In the genomic region with DNA sequence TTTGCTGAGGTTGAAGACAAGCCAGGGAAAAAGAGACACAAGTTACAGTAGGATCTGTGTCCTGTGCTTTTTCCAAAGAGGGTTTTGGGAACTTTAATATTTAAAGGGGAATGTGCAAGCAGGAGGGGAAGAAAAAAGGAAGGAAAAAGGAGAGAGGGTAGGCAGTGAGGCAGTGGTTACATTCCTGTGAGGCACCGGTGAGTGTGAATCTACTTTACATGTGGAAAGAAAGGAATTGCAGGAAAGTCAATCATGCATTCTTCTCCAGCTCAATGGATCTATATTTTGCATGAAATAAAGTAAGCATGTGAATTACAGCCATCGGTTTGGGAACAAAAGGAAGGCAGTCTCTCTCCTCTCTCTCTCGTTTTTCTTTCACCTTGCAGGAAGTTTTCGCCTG, we compare ENCODE assay signal across 21 cellular contexts. TPM values are rescaled to one million over a fixed set of nuclear protein-coding genes. Genes with fewer than 3 reads are reported as not detected.
A peak's percentile ranks its signal among the peaks of the same experiment; 100 is the strongest.
DNase-seq lines count a peak whose midpoint lies in the region; ATAC-seq, FAIRE-seq and TF ChIP-seq lines count a peak whose summit lies in the region.
"Had no signal": no experiment of that assay in that cellular context is flagged by ENCODE, and none has a peak within 500 bp of the region (broad histone marks: within the 10 kb centered on the region; RNA-seq: fewer than 3 reads in every experiment).

No MANE protein-coding gene starts in this region.

- WGBS in SK-N-SH (ENCODE audit: low lambda C conversion rate), result 47% methylated on average over 4 of the region's 4 CpGs
- 15% methylated on average over 4 of the region's 4 CpGs for WGBS in K562 (ENCODE audit: insufficient coverage, low coverage, missing lambda C conversion rate)

- FAIRE-seq in K562 (lab: Jason Lieb, UNC), result peak; percentile 42
- FAIRE-seq: GM12891, GM19239 had no signal

- no peak overlapping the region for H2AFZ ChIP-seq in SK-N-SH (ENCODE audit: low read depth)
- H2AFZ ChIP-seq in K562 (ENCODE audit: low read depth, low read length), result peak overlapping the region; percentile 50; the same call in 1 of the 2 replicates

- H3K36me3 Mint-ChIP-seq in nephron (ENCODE audit: low read depth), result no peaks in the 10 kb centered on the region
- no peaks in the 10 kb centered on the region for H3K36me3 Mint-ChIP-seq in stimulated activated naive B cell treated with anti-CD40 and anti-IgM and Interleukin-4, amounts not matched to agents 10 μg/mL and 1 μg/mL and 100 μg/mL, for 72 hours

- H3K4me2 ChIP-seq in SK-N-SH, result no peak overlapping the region
- H3K4me2 ChIP-seq in K562 (ENCODE audit: insufficient read depth, low read length), result no peak overlapping the region

- ATAC-seq in SK-N-SH treated with all-trans-retinoic acid at 6 μM for 48 hours (peak; percentile 28; the same call in 1 of the 3 replicates), K562 (no peak; the same call in 2 of the 3 replicates), GM21528 (IDR thresholded peaks at IDR 0.05; ENCODE audit: low FRiP score, unreplicated experiment) (no peak)
- ATAC-seq in stimulated activated naive B cell treated with anti-CD40 and anti-IgM and Interleukin-4, amounts not matched to agents 10 μg/mL and 1 μg/mL and 100 μg/mL, for 72 hours (replicated peaks), result no peak
- ATAC-seq: Right ventricle myocardium inferior had no signal

- POLR2A ChIA-PET in SK-N-SH (lab: Yijun Ruan, JAX), result no interaction called here
- POLR2A ChIA-PET in K562 (lab: Yijun Ruan, JAX), result interaction anchor here (0.7 to 2.2 kb wide), 3 partner anchors 12 to 146 kb away, joined by 4 to 11 read pairs (median 6); no protein-coding TSS in a partner anchor

- H3K27me3 ChIP-seq in SK-N-SH (ENCODE audit: insufficient read depth), result no peaks in the 10 kb centered on the region
- H3K27me3 ChIP-seq in K562 (ENCODE audit: control insufficient read depth in 2 of 2, insufficient read depth in 2 of 2, low read length in 2 of 2), result no peaks in the 10 kb centered on the region
- H3K27me3 ChIP-seq: Peyer's patch had no signal

- no TSS peak for BruUV-seq in K562 (replicated peaks; lab: Mats Ljungman, UMichigan)

- peak overlapping the region; percentile 75 to 92 (median 85) for H3K27ac Mint-ChIP-seq in nephron
- peak overlapping the region; percentile 22 for H3K27ac Mint-ChIP-seq in stimulated activated naive B cell treated with anti-CD40 and anti-IgM and Interleukin-4, amounts not matched to agents 10 μg/mL and 1 μg/mL and 100 μg/mL, for 72 hours
- H3K27ac Mint-ChIP-seq: B cell had no signal

- CTCF ChIA-PET in SK-N-SH (lab: Yijun Ruan, JAX) (interaction anchor here (1.1 kb wide), 1 partner anchor 9 kb away, joined by 3 read pairs; no protein-coding TSS in a partner anchor), K562 (lab: Yijun Ruan, JAX; ENCODE audit: low intra/inter-chr PET ratio) (no interaction called here)

- H3K79me2 ChIP-seq in SK-N-SH (ENCODE audit: insufficient read depth) (no peaks in the 10 kb centered on the region), K562 (ENCODE audit: control insufficient read depth, insufficient read depth, low read length) (no peaks in the 10 kb centered on the region)

- in situ Hi-C loops in K562 (cut with MboI), result no loop called here

- no peaks in the 10 kb centered on the region for H3K36me3 ChIP-seq in SK-N-SH (replicated peaks in 1 of 2; ENCODE audit: control insufficient read depth in 1 of 2, insufficient read depth in 2 of 2, low read length in 1 of 2)
- H3K36me3 ChIP-seq in K562 (ENCODE audit: control insufficient read depth, insufficient read depth, low read length), result no peaks in the 10 kb centered on the region
- H3K36me3 ChIP-seq: HAP-1, Peyer's patch had no signal

- H3K4me3 ChIP-seq in SK-N-SH (ENCODE audit: low read depth in 2 of 2, low read length in 1 of 2), result no peak overlapping the region
- H3K4me3 ChIP-seq in K562, result no peak overlapping the region
- H3K4me3 ChIP-seq: HAP-1, Peyer's patch had no signal

- H3K9me2 ChIP-seq in SK-N-SH, result no peaks in the 10 kb centered on the region

- H3F3A ChIP-seq in SK-N-SH (replicated peaks; ENCODE audit: insufficient read depth), result no peaks in the 10 kb centered on the region

- no peaks in the 10 kb centered on the region for H3K4me1 ChIP-seq in SK-N-SH (ENCODE audit: control insufficient read depth in 1 of 2, insufficient read depth in 2 of 2, low read depth in 1 of 2, low read length in 1 of 2)
- peaks cover 0 to 4% of the 10 kb centered on the region in 2 experiments; a peak in 4 of 5 replicates for H3K4me1 ChIP-seq in K562 (replicated peaks in 1 of 2; ENCODE audit: control insufficient read depth in 2 of 2, insufficient read depth in 2 of 2, low read length in 2 of 2)
- H3K4me1 ChIP-seq: Peyer's patch had no signal

- TF ChIP-seq POLR2A in K562 (conservative IDR thresholded peaks at IDR 0.05), result no peak

- no peaks in the 10 kb centered on the region for H3K9me1 ChIP-seq in K562 (ENCODE audit: control insufficient read depth, insufficient read depth, low read length)

- TF ChIP-seq CTCF in SK-N-SH (IDR thresholded peaks at IDR 0.05) (no peak), K562 (IDR thresholded peaks at IDR 0.05 in 2 of 3, conservative IDR thresholded peaks at IDR 0.05 in 1 of 3; ENCODE audit: insufficient read depth in 2 of 3, low read depth in 1 of 3, low read length in 3 of 3) (no peak), nephron (IDR thresholded peaks at IDR 0.05; ENCODE audit: unreplicated experiment in 3 of 3) (no peak)

- H3K9me3 ChIP-seq in SK-N-SH (peaks cover 11% of the 10 kb centered on the region; the same call in 1 of the 2 replicates), K562 (replicated peaks; ENCODE audit: control insufficient read depth, insufficient read depth, low read depth, low read length) (no peaks in the 10 kb centered on the region; the same call in 1 of the 2 replicates)
- H3K9me3 ChIP-seq: Peyer's patch had no signal

- H3K9ac ChIP-seq in SK-N-SH (no peak overlapping the region), K562 (ENCODE audit: insufficient read depth in 1 of 2, low read depth in 2 of 2, low read length in 2 of 2) (no peak overlapping the region)

- peaks cover 9% of the 10 kb centered on the region for H3K4me1 Mint-ChIP-seq in nephron
- no peaks in the 10 kb centered on the region for H3K4me1 Mint-ChIP-seq in stimulated activated naive B cell treated with anti-CD40 and anti-IgM and Interleukin-4, amounts not matched to agents 10 μg/mL and 1 μg/mL and 100 μg/mL, for 72 hours
- H3K4me1 Mint-ChIP-seq: B cell had no signal

- TF ChIP-seq RAD21 in SK-N-SH (IDR thresholded peaks at IDR 0.05; ENCODE audit: low read length), result no peak
- no peak for TF ChIP-seq RAD21 in K562 (CRISPR knock-in tag; conservative IDR thresholded peaks at IDR 0.05 in 1 of 2, IDR thresholded peaks at IDR 0.05 in 1 of 2)

- H3K27me3 Mint-ChIP-seq in nephron (ENCODE audit: low read depth), result peaks cover 4% of the 10 kb centered on the region
- no peaks in the 10 kb centered on the region for H3K27me3 Mint-ChIP-seq in stimulated activated naive B cell treated with anti-CD40 and anti-IgM and Interleukin-4, amounts not matched to agents 10 μg/mL and 1 μg/mL and 100 μg/mL, for 72 hours

- H3K9me3 Mint-ChIP-seq in nephron, result peaks cover 5% of the 10 kb centered on the region
- no peaks in the 10 kb centered on the region for H3K9me3 Mint-ChIP-seq in stimulated activated naive B cell treated with anti-CD40 and anti-IgM and Interleukin-4, amounts not matched to agents 10 μg/mL and 1 μg/mL and 100 μg/mL, for 72 hours

- H3K4me3 Mint-ChIP-seq in nephron, result no peak overlapping the region
- H3K4me3 Mint-ChIP-seq in stimulated activated naive B cell treated with anti-CD40 and anti-IgM and Interleukin-4, amounts not matched to agents 10 μg/mL and 1 μg/mL and 100 μg/mL, for 72 hours, result no peak overlapping the region
- H3K4me3 Mint-ChIP-seq: B cell had no signal

- intact Hi-C loops in K562 (cut with micrococcal nuclease), result no loop called here

- H4K20me1 ChIP-seq in SK-N-SH (ENCODE audit: insufficient read depth) (no peaks in the 10 kb centered on the region), K562 (replicated peaks; ENCODE audit: control insufficient read depth, insufficient read depth, low read length) (no peaks in the 10 kb centered on the region)

- TF ChIP-seq EP300 in SK-N-SH (IDR thresholded peaks at IDR 0.05; ENCODE audit: borderline replicate concordance in 1 of 2, low read depth in 1 of 2, low read length in 1 of 2) (no peak), K562 (IDR thresholded peaks at IDR 0.05; ENCODE audit: low read length) (no peak)

- H3K27ac ChIP-seq in SK-N-SH (ENCODE audit: low read depth in 2 of 2, low read length in 1 of 2) (no peak overlapping the region), K562 (ENCODE audit: extremely low read depth, low read depth, low read length) (no peak overlapping the region)
- H3K27ac ChIP-seq: 22Rv1, Peyer's patch had no signal

- DNase-seq in SK-N-SH (no peak), K562 (ENCODE audit: extremely low read depth in 1 of 4, low spot score in 3 of 4) (no peak), T-helper 9 cell (no peak), NCI-H1436 (lab: John Stamatoyannopoulos, UW) (no peak)
- DNase-seq in stimulated activated naive B cell treated with anti-CD40 and anti-IgM and Interleukin-4, amounts not matched to agents 10 μg/mL and 1 μg/mL and 100 μg/mL, for 72 hours, result no peak
- DNase-seq: COR-L47, DMS153, NCI-H1092 treated with DMSO at 0.1 percent for 48 hours, NCI-H2081, NCI-H2171 treated with DMSO at 0.1 percent for 48 hours, NCI-H446 treated with DMSO at 0.1 percent for 48 hours, Peyer's patch had no signal

RNA-seq across cellular contexts. Expression of a gene that starts 12.6 kb away (rescaled TPM):
- polyA plus RNA-seq in SK-N-SH (2012; rRNA removed) (23.0 and 25.8 TPM in 2 replicates), K562 (2011; rRNA removed) (33.3 and 37.9 TPM in 2 replicates), K562 (2014; fragmentation: Illumina TruSeq; extraction: Trizol) (20.3 and 36.5 TPM in 2 replicates), K562 (2014; fragmentation: Nextera tagmentation; extraction: Ambion mirVana) (1 to 10 TPM; 1.3 to 1.6 TPM), K562 (2014; rRNA removed) (39.3 and 42.5 TPM in 2 replicates)
- 12.8 and 14.4 TPM in 2 replicates for polyA plus RNA-seq in SK-N-SH (2012; cell fraction: cytosol; rRNA removed)
- polyA plus RNA-seq in SK-N-SH (2012; cell fraction: nucleus; rRNA removed), result 89.3 and 188 TPM in 2 replicates
- 95.4 and 308 TPM in 2 replicates for total RNA-seq in K562 (2011; cell fraction: chromatin; rRNA removed; ENCODE audit: low replicate concordance)
- 44.7 and 52.6 TPM in 2 replicates for total RNA-seq in K562 (2011; cell fraction: nucleolus; rRNA removed)
- total RNA-seq in K562 (2011; cell fraction: nucleoplasm; rRNA removed), result 111 and 142 TPM in 2 replicates
- total RNA-seq in K562 (2014; rRNA removed) (24.7 and 28.3 TPM in 2 replicates), K562 (2014; rRNA removed; fragmentation: Illumina TruSeq; extraction: Trizol) (21.9 and 24.0 TPM in 2 replicates), K562 (2015; rRNA removed; fragmentation: Illumina TruSeq; extraction: Trizol) (17.7 and 20.6 TPM in 2 replicates), K562 (2021) (23.1 and 27.1 TPM in 2 replicates)
- polyA plus RNA-seq in K562 (2011; cell fraction: cytosol; rRNA removed), result 44.5 and 61.9 TPM in 2 replicates
- 138 and 267 TPM in 2 replicates for polyA plus RNA-seq in K562 (2011; cell fraction: nucleus; rRNA removed)
- 27.1 and 46.7 TPM in 2 replicates for polyA plus RNA-seq in K562 (2012)
- polyA minus RNA-seq in K562 (2011; rRNA and poly(A)+ RNA removed), result 42.0 and 45.1 TPM in 2 replicates
- polyA minus RNA-seq in K562 (2011; cell fraction: cytosol; rRNA and poly(A)+ RNA removed), result 20.7 and 21.2 TPM in 2 replicates
- 40.8 and 41.6 TPM in 2 replicates for polyA minus RNA-seq in K562 (2011; cell fraction: nucleus; rRNA and poly(A)+ RNA removed)

RNA-seq across cellular contexts. Expression of a gene that starts 14.5 kb away (rescaled TPM):
- polyA plus RNA-seq in SK-N-SH (2012; rRNA removed) (34.2 and 42.7 TPM in 2 replicates), K562 (2011; rRNA removed) (57.5 and 86.9 TPM in 2 replicates), K562 (2014; fragmentation: Illumina TruSeq; extraction: Trizol) (55.5 and 58.2 TPM in 2 replicates), K562 (2014; fragmentation: Nextera tagmentation; extraction: Ambion mirVana) (1 to 10 TPM; 5.8 to 8.3 TPM), K562 (2014; rRNA removed) (44.0 and 45.2 TPM in 2 replicates)
- polyA plus RNA-seq in SK-N-SH (2012; cell fraction: cytosol; rRNA removed), result 34.6 and 42.2 TPM in 2 replicates
- polyA plus RNA-seq in SK-N-SH (2012; cell fraction: nucleus; rRNA removed), result 19.3 and 31.3 TPM in 2 replicates
- 111 and 160 TPM in 2 replicates for total RNA-seq in K562 (2011; cell fraction: chromatin; rRNA removed; ENCODE audit: low replicate concordance)
- 87.6 and 91.1 TPM in 2 replicates for total RNA-seq in K562 (2011; cell fraction: nucleolus; rRNA removed)
- total RNA-seq in K562 (2011; cell fraction: nucleoplasm; rRNA removed), result 118 and 155 TPM in 2 replicates
- total RNA-seq in K562 (2014; rRNA removed) (64.7 and 68.7 TPM in 2 replicates), K562 (2014; rRNA removed; fragmentation: Illumina TruSeq; extraction: Trizol) (70.9 and 72.5 TPM in 2 replicates), K562 (2015; rRNA removed; fragmentation: Illumina TruSeq; extraction: Trizol) (63.1 and 67.1 TPM in 2 replicates), K562 (2021) (62.4 and 67.5 TPM in 2 replicates)
- polyA plus RNA-seq in K562 (2011; cell fraction: cytosol; rRNA removed), result 44.1 and 45.9 TPM in 2 replicates
- polyA plus RNA-seq in K562 (2011; cell fraction: nucleus; rRNA removed), result 43.3 and 60.6 TPM in 2 replicates
- 47.5 and 54.2 TPM in 2 replicates for polyA plus RNA-seq in K562 (2012)
- 119 and 154 TPM in 2 replicates for polyA minus RNA-seq in K562 (2011; rRNA and poly(A)+ RNA removed)
- polyA minus RNA-seq in K562 (2011; cell fraction: cytosol; rRNA and poly(A)+ RNA removed), result 70.0 and 93.0 TPM in 2 replicates
- polyA minus RNA-seq in K562 (2011; cell fraction: nucleus; rRNA and poly(A)+ RNA removed), result 35.4 and 43.4 TPM in 2 replicates
